32 cellular contexts compared by ENCODE assay signal in genomic region chr4:8609824-8610350, GRCh38. TPM values are rescaled to one million over a fixed set of nuclear protein-coding genes. Genes with fewer than 3 reads are reported as not detected.
"Had no signal": no experiment of that assay in that cellular context is flagged by ENCODE, and none has a peak within 500 bp of the region (broad histone marks: within the 10 kb centered on the region; RNA-seq: fewer than 3 reads in every experiment).

No MANE protein-coding gene starts in this region.

- DNase-seq: activated B cell treated with CpG ODN at 0.5 μM for 24 hours; activated CD4-positive, alpha-beta T cell treated with anti-CD3 and anti-CD28 coated beads for 48 hours; activated CD4-positive, alpha-beta T cell treated with anti-CD3 and anti-CD28 coated beads, Interleukin-2, amount 50 U/mL, for 1 hour; activated CD4-positive, alpha-beta T cell treated with anti-CD3 and anti-CD28 coated beads, Interleukin-2, amount 50 U/mL, for 48 hours; activated CD8-positive, alpha-beta memory T cell treated with anti-CD3 and anti-CD28 coated beads for 24 hours; activated CD8-positive, alpha-beta T cell treated with anti-CD3 and anti-CD28 coated beads for 36 hours; activated effector memory CD4-positive, alpha-beta T cell treated with Interleukin-2 at 50 U/mL for 16 hours; activated gamma-delta T cell treated with Interleukin-2 at 50 U/mL for 16 hours; activated naive CD4-positive, alpha-beta T cell treated with anti-CD3 and anti-CD28 coated beads, Interleukin-2, amount 50 U/mL, for 16 hours; activated naive CD4-positive, alpha-beta T cell treated with Interleukin-2 at 50 U/mL for 16 hours; activated T-cell treated with anti-CD3 and anti-CD28 coated beads, Interleukin-2, amount 50 U/mL, for 4 hours; amygdala; aorta; central memory CD4-positive, alpha-beta T cell; cerebellar nuclear complex; dorsolateral prefrontal cortex; effector memory CD4-positive, alpha-beta T cell; endodermal cell; foreskin fibroblast; head of caudate nucleus; T-helper 1 cell; T-helper 17 cell; T1000; WERI-Rb-1 had no signal

- H3K4me3 Mint-ChIP-seq: activated B cell treated with CpG ODN at 0.5 μM for 24 hours; activated CD8-positive, alpha-beta T cell treated with anti-CD3 and anti-CD28 coated beads for 36 hours; activated naive CD8-positive, alpha-beta T cell; activated T-cell treated with anti-CD3 and anti-CD28 coated beads, Interleukin-2, amount 50 U/mL, for 4 hours; activated T-helper 17 cell treated with anti-CD3 and anti-CD28 coated beads, Interleukin-2, amount 50 U/mL, for 72 hours; brain; dendritic cell treated with granulocyte-macrophage colony-stimulating factor and Interleukin-4, amounts not matched to agents 40 ng/mL and 50 ng/mL, for 4 days; endodermal cell; T-helper 17 cell; T-helper 2 cell treated with Interferon-gamma antibody and Interleukin-4, amounts not matched to agents 5 μg/mL and 100 μg/mL, for 36 hours had no signal

- ATAC-seq: activated CD4-positive, CD25-positive, alpha-beta regulatory T cell treated with anti-CD3 and anti-CD28 coated beads, Interleukin-2, amount 50 U/mL, for 24 hours; activated CD8-positive, alpha-beta T cell treated with anti-CD3 and anti-CD28 coated beads for 36 hours; activated T-cell treated with anti-CD3 and anti-CD28 coated beads, Interleukin-2, amount 50 U/mL, for 4 hours; esophagus mucosa; T-helper 17 cell had no signal

- H3K27ac Mint-ChIP-seq: activated B cell treated with CpG ODN at 0.5 μM for 24 hours; activated CD8-positive, alpha-beta T cell treated with anti-CD3 and anti-CD28 coated beads for 36 hours; activated naive CD8-positive, alpha-beta T cell; activated T-helper 17 cell treated with anti-CD3 and anti-CD28 coated beads, Interleukin-2, amount 50 U/mL, for 72 hours; brain; dendritic cell treated with granulocyte-macrophage colony-stimulating factor and Interleukin-4, amounts not matched to agents 40 ng/mL and 50 ng/mL, for 4 days; endodermal cell; T-helper 17 cell; T-helper 2 cell treated with Interferon-gamma antibody and Interleukin-4, amounts not matched to agents 5 μg/mL and 100 μg/mL, for 36 hours had no signal

- H3K9me3 Mint-ChIP-seq: activated B cell treated with CpG ODN at 0.5 μM for 24 hours; activated CD8-positive, alpha-beta T cell treated with anti-CD3 and anti-CD28 coated beads for 36 hours; activated T-cell treated with anti-CD3 and anti-CD28 coated beads, Interleukin-2, amount 50 U/mL, for 4 hours; activated T-helper 17 cell treated with anti-CD3 and anti-CD28 coated beads, Interleukin-2, amount 50 U/mL, for 72 hours; brain; dendritic cell treated with granulocyte-macrophage colony-stimulating factor and Interleukin-4, amounts not matched to agents 40 ng/mL and 50 ng/mL, for 4 days; endodermal cell; T-helper 2 cell treated with Interferon-gamma antibody and Interleukin-4, amounts not matched to agents 5 μg/mL and 100 μg/mL, for 36 hours had no signal

- H3K27me3 Mint-ChIP-seq: activated B cell treated with CpG ODN at 0.5 μM for 24 hours; activated CD8-positive, alpha-beta T cell treated with anti-CD3 and anti-CD28 coated beads for 36 hours; dendritic cell treated with granulocyte-macrophage colony-stimulating factor and Interleukin-4, amounts not matched to agents 40 ng/mL and 50 ng/mL, for 4 days had no signal

- H3K4me1 Mint-ChIP-seq: activated B cell treated with CpG ODN at 0.5 μM for 24 hours; activated T-helper 17 cell treated with anti-CD3 and anti-CD28 coated beads, Interleukin-2, amount 50 U/mL, for 72 hours; brain; endodermal cell had no signal

- H3K36me3 Mint-ChIP-seq: activated naive CD8-positive, alpha-beta T cell; brain had no signal

RNA-seq across cellular contexts. Expression of gene CPZ, which starts 17.3 kb away (rescaled TPM):
- total RNA-seq: activated B cell treated with CpG ODN at 0.5 μM for 24 hours; activated CD8-positive, alpha-beta T cell treated with anti-CD3 and anti-CD28 coated beads for 36 hours; activated T-cell treated with anti-CD3 and anti-CD28 coated beads, Interleukin-2, amount 50 U/mL, for 4 hours; activated T-helper 17 cell treated with anti-CD3 and anti-CD28 coated beads, Interleukin-2, amount 50 U/mL, for 72 hours; T-helper 17 cell had no signal

RNA-seq across cellular contexts. Expression of gene GPR78, which starts 29.7 kb away (rescaled TPM):
- total RNA-seq: activated B cell treated with CpG ODN at 0.5 μM for 24 hours; activated CD8-positive, alpha-beta T cell treated with anti-CD3 and anti-CD28 coated beads for 36 hours; activated T-cell treated with anti-CD3 and anti-CD28 coated beads, Interleukin-2, amount 50 U/mL, for 4 hours; activated T-helper 17 cell treated with anti-CD3 and anti-CD28 coated beads, Interleukin-2, amount 50 U/mL, for 72 hours; epithelial cell of proximal tubule; T-helper 17 cell had no signal
